Comparison of ENCODE assay signal across 8 cellular contexts in genomic region chr17:68247445-68248198, GRCh38. TPM values are rescaled to one million over a fixed set of nuclear protein-coding genes. Genes with fewer than 3 reads are reported as not detected.
DNase-seq lines count a peak whose midpoint lies in the region; ATAC-seq and TF ChIP-seq lines count a peak whose summit lies in the region.

TSS of gene AMZ2 (plus strand) at chr17:68248043. CDS start at chr17:68250188, 2,145 bp downstream.

- DNase-seq in DMS153 (lab: John Stamatoyannopoulos, UW) (peak; percentile 84), PC-3 (peak; percentile 97), activated T-cell treated with anti-CD3 and anti-CD28 coated beads for 48 hours (ENCODE audit: low read depth) (peak; percentile 98), epithelial cell of prostate (ENCODE audit: low read depth, low spot score) (peak; percentile 51), mucosa of descending colon (peak; percentile 95 to 98 (median 97))
- DNase-seq in Jurkat, Clone E6-1 (ENCODE audit: low read depth, low spot score), result peak; percentile 86
- peak; percentile 97 for DNase-seq in stimulated activated CD8-positive, alpha-beta memory T cell treated with anti-CD3 and anti-CD28 coated beads, Interleukin-4, amount 100 ng/mL, for 24 hours (ENCODE audit: low read depth)

- H3K27ac ChIP-seq in PC-3 (ENCODE audit: low read length) (peak within 1 kb of the TSS; percentile 49), epithelial cell of prostate (peak within 1 kb of the TSS; percentile 84)

- POLR2A ChIA-PET in PC-3 (lab: Charles Lee; ENCODE audit: unreplicated experiment), result interaction anchor here (1.9 kb wide), 1 partner anchor 210 kb away, joined by 17 read pairs; the partner anchor contains the start of gene WIPI1

- H3K9ac ChIP-seq in PC-3 (ENCODE audit: low read length), result peak within 1 kb of the TSS; percentile 87

- TF ChIP-seq CTCF in PC-3 (conservative IDR thresholded peaks at IDR 0.05; ENCODE audit: low read depth, low read length) (no peak), mucosa of descending colon (IDR thresholded peaks at IDR 0.05) (no peak)

- H3K4me2 ChIP-seq in PC-3 (ENCODE audit: low read length), result peak within 1 kb of the TSS; percentile 93

- intact Hi-C loops in PC-3 (cut with micrococcal nuclease) (loop anchor here (5.0 kb wide), 2 partner anchors 45 to 210 kb away; partner anchors contain the start of gene WIPI1), mucosa of descending colon (cut with DNase I, micrococcal nuclease) (no loop called here)

- no peaks in the 10 kb centered on the region for H3F3A ChIP-seq in PC-3 (ENCODE audit: low read length, unreplicated experiment)

- H3K27me3 ChIP-seq in PC-3 (ENCODE audit: low read length), result no peaks in the 10 kb centered on the region

- ATAC-seq in GM21717 (IDR thresholded peaks at IDR 0.05; ENCODE audit: unreplicated experiment) (peak; percentile 81), PC-3 (peak; percentile 98), mucosa of descending colon (peak; percentile 100)

- peaks cover 18% of the 10 kb centered on the region for H3K79me2 ChIP-seq in PC-3 (ENCODE audit: low read length)

- no peaks in the 10 kb centered on the region for H3K36me3 ChIP-seq in PC-3 (ENCODE audit: low read depth, low read length)
- no peaks in the 10 kb centered on the region for H3K36me3 ChIP-seq in mucosa of descending colon (ENCODE audit: low read depth)

- H3K9me2 ChIP-seq in PC-3 (replicated peaks; ENCODE audit: low read length), result no peaks in the 10 kb centered on the region

- H4K20me1 ChIP-seq in PC-3 (ENCODE audit: low read length), result no peaks in the 10 kb centered on the region

- CTCF ChIA-PET in PC-3 (lab: Charles Lee), result interaction anchor here (0.7 kb wide), 1 partner anchor 15 kb away, joined by 3 read pairs; no protein-coding TSS in a partner anchor

- BruUV-seq in PC-3 (replicated peaks; lab: Mats Ljungman, UMichigan), result no TSS peak

- H3K4me3 ChIP-seq in Jurkat, Clone E6-1 (ENCODE audit: low read length), result peak within 1 kb of the TSS; percentile 90
- peak within 1 kb of the TSS; percentile 89 for H3K4me3 ChIP-seq in PC-3 (ENCODE audit: low read length)
- H3K4me3 ChIP-seq in mucosa of descending colon, result peak within 1 kb of the TSS; percentile 65

- H3K9me3 ChIP-seq in PC-3 (ENCODE audit: low read length) (no peaks in the 10 kb centered on the region), mucosa of descending colon (no peaks in the 10 kb centered on the region)

- H3K4me1 ChIP-seq in PC-3 (ENCODE audit: insufficient read depth, low read length) (peaks cover 11% of the 10 kb centered on the region), mucosa of descending colon (ENCODE audit: low read depth) (peaks cover 11% of the 10 kb centered on the region)

- H2AFZ ChIP-seq in PC-3 (ENCODE audit: low read length), result peak within 1 kb of the TSS; percentile 92

RNA-seq across cellular contexts. Expression of gene AMZ2, which starts in this region (rescaled TPM):
- 104 TPM for polyA plus RNA-seq in Jurkat, Clone E6-1 (2012; ENCODE audit: insufficient read depth, insufficient read length)
- total RNA-seq in PC-3 (2014; rRNA removed) (81.1 and 88.5 TPM in 2 replicates), mucosa of descending colon (10 to 100 TPM; 38.0 to 72.0 (median 44.6) TPM)

Comparison
In these comparisons a context has a peak if more than half of its experiments do, and no peak if none do; other contexts are left out.
1. Peak in every context shown above with its lines: DNase-seq, ATAC-seq, H3K4me3 ChIP-seq and H3K27ac ChIP-seq.